Comparison of ENCODE assay signal across 28 cellular contexts in genomic region chr6:132719736-132720448, GRCh38. TPM values are rescaled to one million over a fixed set of nuclear protein-coding genes. Genes with fewer than 3 reads are reported as not detected.
"Had no signal": no experiment of that assay in that cellular context is flagged by ENCODE, and none has a peak within 500 bp of the region (broad histone marks: within the 10 kb centered on the region; RNA-seq: fewer than 3 reads in every experiment).

No MANE protein-coding gene starts in this region.

- H3K36me3 Mint-ChIP-seq: activated CD8-positive, alpha-beta memory T cell treated with anti-CD3 and anti-CD28 coated beads, Interleukin-2, amount 10 ng/mL, durations not matched to agents 7 days and 5 days had no signal

- H3K79me2 ChIP-seq: parathyroid adenoma had no signal

- DNase-seq: activated CD4-positive, alpha-beta T cell treated with anti-CD3 and anti-CD28 coated beads for 36 hours; activated CD4-positive, CD25-positive, alpha-beta regulatory T cell; activated CD8-positive, alpha-beta memory T cell treated with anti-CD3 and anti-CD28 coated beads, Interleukin-2, amount 10 ng/mL, durations not matched to agents 7 days and 5 days; activated CD8-positive, alpha-beta T cell treated with anti-CD3 and anti-CD28 coated beads, Interleukin-2, amount 10 ng/mL, durations not matched to agents 7 days and 5 days; activated naive CD8-positive, alpha-beta T cell treated with anti-CD3 and anti-CD28 coated beads, Interleukin-2, amount 50 U/mL, for 24 hours; activated T-cell treated with anti-CD3 and anti-CD28 coated beads, Interleukin-2, amount 50 U/mL, for 48 hours; amygdala; caudate nucleus; cortex of kidney; effector memory CD8-positive, alpha-beta T cell; erythroblast; foreskin fibroblast; heart right ventricle; kidney glomerular epithelial cell; left ventricle myocardium inferior; mammary epithelial cell; nucleus accumbens; right cardiac atrium; spleen; stimulated activated naive CD4-positive, alpha-beta T cell; transverse colon had no signal

- H3K9me3 Mint-ChIP-seq: activated naive CD4-positive, alpha-beta T cell treated with anti-CD3 and anti-CD28 coated beads, Interleukin-2, amount 50 U/mL, for 24 hours; activated naive CD8-positive, alpha-beta T cell treated with anti-CD3 and anti-CD28 coated beads, Interleukin-2, amount 50 U/mL, for 24 hours; activated T-helper 2 cell treated with anti-CD3 and anti-CD28 coated beads, Interferon-gamma antibody, Interleukin-2, Interleukin-4, amounts not matched to agents 10 μg/mL and 5 μg/mL and 100 μg/mL, durations not matched to agents 14 hours and 24 hours and 36 hours; effector memory CD8-positive, alpha-beta T cell had no signal

- H3K4me1 ChIP-seq: left ventricle myocardium inferior, parathyroid adenoma, transverse colon had no signal

- H3K27ac Mint-ChIP-seq: activated CD4-positive, alpha-beta T cell treated with anti-CD3 and anti-CD28 coated beads for 36 hours; activated CD8-positive, alpha-beta memory T cell treated with anti-CD3 and anti-CD28 coated beads, Interleukin-2, amount 10 ng/mL, durations not matched to agents 7 days and 5 days; activated CD8-positive, alpha-beta T cell treated with anti-CD3 and anti-CD28 coated beads, Interleukin-2, amount 10 ng/mL, durations not matched to agents 7 days and 5 days; activated naive CD4-positive, alpha-beta T cell treated with anti-CD3 and anti-CD28 coated beads, Interleukin-2, amount 50 U/mL, for 24 hours; activated naive CD8-positive, alpha-beta T cell treated with anti-CD3 and anti-CD28 coated beads, Interleukin-2, amount 50 U/mL, for 24 hours; activated T-helper 2 cell treated with anti-CD3 and anti-CD28 coated beads, Interferon-gamma antibody, Interleukin-2, Interleukin-4, amounts not matched to agents 10 μg/mL and 5 μg/mL and 100 μg/mL, durations not matched to agents 14 hours and 24 hours and 36 hours had no signal

- H3K4me1 Mint-ChIP-seq: activated CD4-positive, alpha-beta T cell treated with anti-CD3 and anti-CD28 coated beads for 36 hours; activated naive CD4-positive, alpha-beta T cell treated with anti-CD3 and anti-CD28 coated beads, Interleukin-2, amount 50 U/mL, for 24 hours; activated naive CD8-positive, alpha-beta T cell treated with anti-CD3 and anti-CD28 coated beads, Interleukin-2, amount 50 U/mL, for 24 hours had no signal

- H3K27me3 ChIP-seq: spleen, transverse colon had no signal

- H3K9me3 ChIP-seq: heart right ventricle, left ventricle myocardium inferior, spleen, transverse colon had no signal

- H3K27ac ChIP-seq: heart right ventricle, left ventricle myocardium inferior, parathyroid adenoma, spleen, transverse colon had no signal

- H2AFZ ChIP-seq: parathyroid adenoma had no signal

- ATAC-seq: activated CD4-positive, alpha-beta T cell treated with anti-CD3 and anti-CD28 coated beads for 36 hours; activated CD8-positive, alpha-beta memory T cell treated with anti-CD3 and anti-CD28 coated beads, Interleukin-2, amount 10 ng/mL, durations not matched to agents 7 days and 5 days; activated CD8-positive, alpha-beta T cell treated with anti-CD3 and anti-CD28 coated beads, Interleukin-2, amount 10 ng/mL, durations not matched to agents 7 days and 5 days; activated naive CD8-positive, alpha-beta T cell treated with anti-CD3 and anti-CD28 coated beads, Interleukin-2, amount 50 U/mL, for 24 hours; effector memory CD8-positive, alpha-beta T cell; heart right ventricle; right cardiac atrium had no signal

- H3K36me3 ChIP-seq: heart right ventricle, left ventricle myocardium inferior, transverse colon had no signal

- H3K4me3 ChIP-seq: heart right ventricle, left ventricle myocardium inferior, spleen, transverse colon had no signal

- H3K4me3 Mint-ChIP-seq: activated CD4-positive, alpha-beta T cell treated with anti-CD3 and anti-CD28 coated beads for 36 hours; activated CD8-positive, alpha-beta memory T cell treated with anti-CD3 and anti-CD28 coated beads, Interleukin-2, amount 10 ng/mL, durations not matched to agents 7 days and 5 days; activated CD8-positive, alpha-beta T cell treated with anti-CD3 and anti-CD28 coated beads, Interleukin-2, amount 10 ng/mL, durations not matched to agents 7 days and 5 days; activated naive CD4-positive, alpha-beta T cell treated with anti-CD3 and anti-CD28 coated beads, Interleukin-2, amount 50 U/mL, for 24 hours; activated naive CD8-positive, alpha-beta T cell treated with anti-CD3 and anti-CD28 coated beads, Interleukin-2, amount 50 U/mL, for 24 hours; effector memory CD8-positive, alpha-beta T cell had no signal

RNA-seq across cellular contexts. Expression of gene VNN1, which starts 6.0 kb away (rescaled TPM):
- total RNA-seq: activated CD4-positive, alpha-beta T cell treated with anti-CD3 and anti-CD28 coated beads for 36 hours; activated CD8-positive, alpha-beta memory T cell treated with anti-CD3 and anti-CD28 coated beads, Interleukin-2, amount 10 ng/mL, durations not matched to agents 7 days and 5 days; activated CD8-positive, alpha-beta T cell treated with anti-CD3 and anti-CD28 coated beads, Interleukin-2, amount 10 ng/mL, durations not matched to agents 7 days and 5 days; activated T-helper 2 cell treated with anti-CD3 and anti-CD28 coated beads, Interferon-gamma antibody, Interleukin-2, Interleukin-4, amounts not matched to agents 10 μg/mL and 5 μg/mL and 100 μg/mL, durations not matched to agents 14 hours and 24 hours and 36 hours; chondrocyte; pulmonary artery endothelial cell; temporal lobe had no signal
- polyA plus RNA-seq: neural cell had no signal

RNA-seq across cellular contexts. Expression of gene VNN2, which starts 37.8 kb away (rescaled TPM):
- total RNA-seq: chondrocyte, mammary epithelial cell, pulmonary artery endothelial cell had no signal
- polyA plus RNA-seq: mammary epithelial cell, neural cell had no signal
